In the genomic region with DNA sequence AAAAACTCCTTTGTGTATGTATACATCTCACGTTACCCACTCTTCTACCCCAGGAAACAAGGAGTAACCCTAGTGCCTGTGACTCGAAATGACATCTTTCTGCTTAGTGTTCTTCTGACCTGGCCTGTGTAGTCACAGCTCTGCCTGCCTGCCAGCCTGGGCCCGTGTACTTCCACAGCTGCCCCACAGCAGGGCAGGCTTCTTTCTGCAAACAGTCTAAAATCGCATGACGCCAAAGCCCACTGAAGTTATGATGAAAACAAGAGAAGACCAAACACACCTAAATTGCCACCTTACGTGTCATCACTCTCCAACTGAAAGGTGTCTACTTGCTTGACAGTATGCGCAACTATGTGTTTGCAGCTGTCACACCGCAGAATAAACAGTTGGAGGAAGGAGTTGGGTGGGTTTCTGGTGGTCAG, we compare ENCODE assay signal across 8 cellular contexts. TPM values are rescaled to one million over a fixed set of nuclear protein-coding genes. Genes with fewer than 3 reads are reported as not detected.
A peak's percentile ranks its signal among the peaks of the same experiment; 100 is the strongest.
DNase-seq lines count a peak whose midpoint lies in the region; ATAC-seq, FAIRE-seq and TF ChIP-seq lines count a peak whose summit lies in the region.

No MANE protein-coding gene starts in this region.

- no peaks in the 10 kb centered on the region for H4K20me1 ChIP-seq in PC-9 (ENCODE audit: insufficient read depth)

- H3K4me1 ChIP-seq in A549 (peaks cover 15% of the 10 kb centered on the region; the same call in 1 of the 3 replicates), PC-9 (replicated peaks; ENCODE audit: insufficient read depth) (peaks cover 20% of the 10 kb centered on the region)

- H3K27ac ChIP-seq in A549 (peak overlapping the region in 1 of 2 experiments; percentile 93; a peak in 2 of 6 replicates), PC-9 (peak overlapping the region; percentile 30)

- peak; percentile 33 to 58; a peak in 3 of 6 replicates for ATAC-seq in A549
- ATAC-seq in GM21619 (IDR thresholded peaks at IDR 0.05; ENCODE audit: unreplicated experiment), result no peak

- TF ChIP-seq CTCF in A549 (IDR thresholded peaks at IDR 0.05) (no peak), PC-9 (conservative IDR thresholded peaks at IDR 0.05) (no peak; the same call in 1 of the 2 replicates), lower leg skin (IDR thresholded peaks at IDR 0.05) (no peak)

- no TSS peak for BruUV-seq in PC-9 (replicated peaks; lab: Mats Ljungman, UMichigan)

- no peak for TF ChIP-seq POLR2A in A549 (IDR thresholded peaks at IDR 0.05; ENCODE audit: low read length)
- no peak for TF ChIP-seq POLR2A in lower leg skin (IDR thresholded peaks at IDR 0.05)

- peak overlapping the region; percentile 74 for H2AFZ ChIP-seq in PC-9

- H3K4me2 ChIP-seq in A549 (peak overlapping the region; percentile 71), PC-9 (peak overlapping the region; percentile 93)

- intact Hi-C loops in PC-9 (cut with micrococcal nuclease; ENCODE audit: unreplicated experiment), result no loop called here
- intact Hi-C loops in lower leg skin (cut with DNase I; ENCODE audit: low total_unique reads), result no loop called here

- H3K27me3 ChIP-seq in H7 (ENCODE audit: control insufficient read depth, insufficient read depth, low read length), result peaks cover 8% of the 10 kb centered on the region
- H3K27me3 ChIP-seq in PC-9 (ENCODE audit: insufficient read depth, low read depth), result no peaks in the 10 kb centered on the region

- H3K9me3 ChIP-seq in A549, result no peaks in the 10 kb centered on the region
- no peaks in the 10 kb centered on the region for H3K9me3 ChIP-seq in PC-9 (ENCODE audit: insufficient read depth, low read depth)

- no peak for TF ChIP-seq EP300 in A549 (IDR thresholded peaks at IDR 0.05)

- H3K9me2 ChIP-seq in PC-9 (ENCODE audit: insufficient read depth), result no peaks in the 10 kb centered on the region

- no peak for TF ChIP-seq RAD21 in A549 (conservative IDR thresholded peaks at IDR 0.05 in 1 of 2, IDR thresholded peaks at IDR 0.05 in 1 of 2)

- H3K4me3 ChIP-seq in A549 (peak overlapping the region; percentile 89; the same call in 2 of the 3 replicates), H7 (ENCODE audit: insufficient read depth, low read depth, low read length) (no peak overlapping the region), PC-9 (peak overlapping the region; percentile 77), lower leg skin (ENCODE audit: low read depth, poor library complexity, severe bottlenecking) (peak overlapping the region; percentile 53)

- H3F3A ChIP-seq in PC-9 (ENCODE audit: insufficient read depth, low read depth), result peaks cover 5% of the 10 kb centered on the region; the same call in 1 of the 2 replicates

- H3K79me2 ChIP-seq in PC-9 (ENCODE audit: low read depth), result peaks cover 56% of the 10 kb centered on the region

- CTCF ChIA-PET in A549 (lab: Yijun Ruan, JAX) (interaction anchor here (0.9 to 8.4 kb wide), 4 partner anchors 180 to 311 kb away, joined by 3 to 89 read pairs (median 4); no protein-coding TSS in a partner anchor), PC-9 (lab: Charles Lee) (interaction anchor here (2.6 kb wide), 1 partner anchor 180 kb away, joined by 30 read pairs; no protein-coding TSS in a partner anchor)

- 41% methylated on average over 8 of the region's 8 CpGs for WGBS in A549 (ENCODE audit: missing lambda C conversion rate)
- WGBS in lower leg skin, 2 donors, result 17 to 20% methylated on average over 8 of the region's 8 CpGs

- no peak for FAIRE-seq in A549 (lab: Jason Lieb, UNC)

- H3K36me3 ChIP-seq in H7 (replicated peaks; ENCODE audit: control insufficient read depth, insufficient read depth, low read length) (no peaks in the 10 kb centered on the region), PC-9 (ENCODE audit: low read depth) (no peaks in the 10 kb centered on the region)

- peak; percentile 12 to 42 for DNase-seq in A549 (ENCODE audit: low read depth in 1 of 2, low spot score in 1 of 2)
- DNase-seq in H7, result peak; percentile 28
- peak; percentile 16 to 43 for DNase-seq in PC-9
- DNase-seq in dermis blood vessel endothelial cell, result peak; percentile 10
- DNase-seq in lower leg skin (ENCODE audit: low spot score in 2 of 2), result no peak
- DNase-seq in superior temporal gyrus (ENCODE audit: extremely low spot score), result peak; percentile 81
- no peak for DNase-seq in effector CD8-positive, alpha-beta T cell (lab: John Stamatoyannopoulos, UW)

- POLR2A ChIA-PET in A549 (lab: Yijun Ruan, JAX) (interaction anchor here (0.8 to 2.6 kb wide), 2 partner anchors 29 to 197 kb away, joined by 3 to 10 read pairs; no protein-coding TSS in a partner anchor), PC-9 (lab: Charles Lee; ENCODE audit: unreplicated experiment) (no interaction called here)

TF ChIP-seq in A549, 52 proteins besides CTCF, POLR2A, EP300 and RAD21:
- TF ChIP-seq TFCP2L1 (CRISPR knock-in tag; IDR thresholded peaks at IDR 0.05) (no peak), CEBPB (IDR thresholded peaks at IDR 0.05) (no peak), ZFP36 (IDR thresholded peaks at IDR 0.05; ENCODE audit: borderline replicate concordance, partially characterized antibody) (no peak), SMC3 (IDR thresholded peaks at IDR 0.05) (no peak), KDM5A (IDR thresholded peaks at IDR 0.05) (no peak), MYC (IDR thresholded peaks at IDR 0.05; ENCODE audit: borderline replicate concordance, low read length) (no peak), MAFK (IDR thresholded peaks at IDR 0.05; ENCODE audit: partially characterized antibody) (no peak), JUN (IDR thresholded peaks at IDR 0.05) (no peak), HDAC2 (IDR thresholded peaks at IDR 0.05) (no peak), FOSB (CRISPR knock-in tag; IDR thresholded peaks at IDR 0.05) (no peak), EHMT2 (IDR thresholded peaks at IDR 0.05; ENCODE audit: low read depth) (no peak), ZSCAN20 (CRISPR knock-in tag; IDR thresholded peaks at IDR 0.05) (no peak)
- TF ChIP-seq, protein P1, sequence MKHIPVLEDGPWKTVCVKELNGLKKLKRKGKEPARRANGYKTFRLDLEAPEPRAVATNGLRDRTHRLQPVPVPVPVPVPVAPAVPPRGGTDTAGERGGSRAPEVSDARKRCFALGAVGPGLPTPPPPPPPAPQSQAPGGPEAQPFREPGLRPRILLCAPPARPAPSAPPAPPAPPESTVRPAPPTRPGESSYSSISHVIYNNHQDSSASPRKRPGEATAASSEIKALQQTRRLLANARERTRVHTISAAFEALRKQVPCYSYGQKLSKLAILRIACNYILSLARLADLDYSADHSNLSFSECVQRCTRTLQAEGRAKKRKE (CRISPR knock-in tag; IDR thresholded peaks at IDR 0.05; ENCODE audit: low read depth), result no peak

RNA-seq across cellular contexts. Expression of a gene that starts 1.5 kb away (rescaled TPM):
- 5.0 and 6.5 TPM in 2 replicates for polyA plus RNA-seq in A549 (2011; rRNA removed)
- 1.2 and 1.8 TPM in 2 replicates for polyA plus RNA-seq in A549 (2012; cell fraction: cytosol; rRNA removed)
- polyA plus RNA-seq in A549 (2012; cell fraction: nucleus; rRNA removed), result 1.2 and 1.3 TPM in 2 replicates
- polyA plus RNA-seq in A549 (2017; fragmentation: RNase III; extraction: RNeasy Plus Mini Kit Qiagen cat#74134 plus additional on column Dnase treatment), result 1.0 to 1.3 TPM (median 1.3 TPM) in 3 replicates
- polyA minus RNA-seq in A549 (2011; rRNA and poly(A)+ RNA removed), result 8.7 and 11.9 TPM in 2 replicates
- total RNA-seq in H7 (2014; rRNA removed; shearing (Covaris generic)), result 4.9 and 6.5 TPM in 2 replicates
- total RNA-seq in PC-9 (2021), result 6.1 and 10.2 TPM in 2 replicates
- total RNA-seq in dermis blood vessel endothelial cell, result 0.28 and 1.4 TPM in 2 replicates
- total RNA-seq in lower leg skin, result 10 to 100 TPM; 41.1 to 70.9 (median 49.6) TPM

Comparison
In these comparisons a context has a peak if more than half of its experiments do, and no peak if none do; other contexts are left out.
1. DNase-seq: peak in A549 (2 of 2), H7 (single experiment), PC-9 (2 of 2), dermis blood vessel endothelial cell (single experiment) and superior temporal gyrus (single experiment); none in lower leg skin (0 of 2) and effector CD8-positive, alpha-beta T cell (single experiment).